Comparison of ENCODE assay signal across 1 cellular context in the genomic region with DNA sequence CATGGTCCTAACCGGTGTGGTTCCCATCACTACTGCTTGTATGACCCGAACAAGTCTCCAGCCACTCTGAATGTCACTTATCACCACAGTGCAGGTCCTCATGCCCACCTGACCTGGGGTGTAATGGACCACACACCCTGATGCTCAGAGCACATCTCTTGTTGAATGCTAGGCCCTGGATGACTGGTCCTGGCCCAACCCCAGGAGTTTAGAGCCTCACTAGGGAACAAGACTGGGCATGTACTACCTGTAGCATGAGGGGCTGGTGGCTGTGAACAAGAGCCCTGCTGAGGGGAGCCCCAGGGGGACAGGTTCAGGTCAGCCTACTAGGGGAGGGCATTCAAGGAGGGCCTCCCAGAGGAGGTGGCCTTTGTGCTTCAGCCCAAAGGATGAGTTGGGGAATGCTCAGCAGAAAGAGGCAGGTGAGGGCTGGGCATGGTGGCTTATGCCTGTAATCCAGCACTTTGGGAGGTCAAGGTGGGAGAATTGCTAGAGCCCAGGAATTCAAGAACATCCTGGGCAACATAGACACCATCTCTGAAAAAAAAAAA.
TF ChIP-seq lines count a peak whose summit lies in the region.

No MANE protein-coding gene starts in this region.

TF ChIP-seq in K562, 482 proteins besides CTCF, POLR2A, EP300 and RAD21 (continued from another document):
- no peak for TF ChIP-seq SFPQ (IDR thresholded peaks at IDR 0.05; ENCODE audit: low read depth, low read length)
- no peak for TF ChIP-seq ZSCAN32 (CRISPR knock-in tag; IDR thresholded peaks at IDR 0.05)
- TF ChIP-seq ZFP36 (IDR thresholded peaks at IDR 0.05; ENCODE audit: low read depth, low read length, partially characterized antibody) = peak; percentile 95
- no peak for TF ChIP-seq FOXP1 (CRISPR knock-in tag; IDR thresholded peaks at IDR 0.05)
- TF ChIP-seq PML (IDR thresholded peaks at IDR 0.05; ENCODE audit: low read length) = no peak
- TF ChIP-seq KLF13 (tag; IDR thresholded peaks at IDR 0.05; ENCODE audit: borderline replicate concordance, low read depth) = no peak
- TF ChIP-seq RBM25 (IDR thresholded peaks at IDR 0.05; ENCODE audit: low read depth, low read length, severe bottlenecking) = peak; percentile 8
- TF ChIP-seq GABPB1 (CRISPR knock-in tag; IDR thresholded peaks at IDR 0.05) = no peak
- TF ChIP-seq FIP1L1 (IDR thresholded peaks at IDR 0.05; ENCODE audit: low read depth, low read length, poor library complexity, severe bottlenecking) = no peak
- no peak for TF ChIP-seq SMARCC2 (IDR thresholded peaks at IDR 0.05; ENCODE audit: low read depth)
- TF ChIP-seq, protein P1, sequence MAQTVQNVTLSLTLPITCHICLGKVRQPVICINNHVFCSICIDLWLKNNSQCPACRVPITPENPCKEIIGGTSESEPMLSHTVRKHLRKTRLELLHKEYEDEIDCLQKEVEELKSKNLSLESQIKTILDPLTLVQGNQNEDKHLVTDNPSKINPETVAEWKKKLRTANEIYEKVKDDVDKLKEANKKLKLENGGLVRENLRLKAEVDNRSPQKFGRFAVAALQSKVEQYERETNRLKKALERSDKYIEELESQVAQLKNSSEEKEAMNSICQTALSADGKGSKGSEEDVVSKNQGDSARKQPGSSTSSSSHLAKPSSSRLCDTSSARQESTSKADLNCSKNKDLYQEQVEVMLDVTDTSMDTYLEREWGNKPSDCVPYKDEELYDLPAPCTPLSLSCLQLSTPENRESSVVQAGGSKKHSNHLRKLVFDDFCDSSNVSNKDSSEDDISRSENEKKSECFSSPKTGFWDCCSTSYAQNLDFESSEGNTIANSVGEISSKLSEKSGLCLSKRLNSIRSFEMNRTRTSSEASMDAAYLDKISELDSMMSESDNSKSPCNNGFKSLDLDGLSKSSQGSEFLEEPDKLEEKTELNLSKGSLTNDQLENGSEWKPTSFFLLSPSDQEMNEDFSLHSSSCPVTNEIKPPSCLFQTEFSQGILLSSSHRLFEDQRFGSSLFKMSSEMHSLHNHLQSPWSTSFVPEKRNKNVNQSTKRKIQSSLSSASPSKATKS (CRISPR knock-in tag; IDR thresholded peaks at IDR 0.05) = no peak
- no peak for TF ChIP-seq TFAM (CRISPR knock-in tag; conservative IDR thresholded peaks at IDR 0.05)
- no peak for TF ChIP-seq TCF7L2 (IDR thresholded peaks at IDR 0.05; ENCODE audit: low read depth, low read length)
- no peak for TF ChIP-seq CREM (IDR thresholded peaks at IDR 0.05; ENCODE audit: low read depth)
- no peak for TF ChIP-seq HMBOX1 (IDR thresholded peaks at IDR 0.05)
- 0 out of 2 replicates have a peak, but pooled peaks have one; percentile 9 for TF ChIP-seq PTBP1 (IDR thresholded peaks at IDR 0.05; ENCODE audit: low read depth, low read length)
- no peak for TF ChIP-seq ZNF592 (IDR thresholded peaks at IDR 0.05)
- TF ChIP-seq SAFB (IDR thresholded peaks at IDR 0.05; ENCODE audit: borderline replicate concordance, low read depth, low read length) = no peak
- no peak for TF ChIP-seq FOXJ2 (tag; IDR thresholded peaks at IDR 0.05)
- TF ChIP-seq, protein P2, sequence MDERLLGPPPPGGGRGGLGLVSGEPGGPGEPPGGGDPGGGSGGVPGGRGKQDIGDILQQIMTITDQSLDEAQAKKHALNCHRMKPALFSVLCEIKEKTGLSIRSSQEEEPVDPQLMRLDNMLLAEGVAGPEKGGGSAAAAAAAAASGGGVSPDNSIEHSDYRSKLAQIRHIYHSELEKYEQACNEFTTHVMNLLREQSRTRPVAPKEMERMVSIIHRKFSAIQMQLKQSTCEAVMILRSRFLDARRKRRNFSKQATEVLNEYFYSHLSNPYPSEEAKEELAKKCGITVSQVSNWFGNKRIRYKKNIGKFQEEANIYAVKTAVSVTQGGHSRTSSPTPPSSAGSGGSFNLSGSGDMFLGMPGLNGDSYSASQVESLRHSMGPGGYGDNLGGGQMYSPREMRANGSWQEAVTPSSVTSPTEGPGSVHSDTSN (CRISPR knock-in tag; IDR thresholded peaks at IDR 0.05; ENCODE audit: low read depth) = no peak
- TF ChIP-seq, protein P2 (tag; conservative IDR thresholded peaks at IDR 0.05; ENCODE audit: low read depth) = no peak
- TF ChIP-seq ZNF436 (CRISPR knock-in tag; IDR thresholded peaks at IDR 0.05) = peak; percentile 50; the same call in 1 of the 2 replicates
- no peak for TF ChIP-seq TEAD2 (tag; IDR thresholded peaks at IDR 0.05)
- no peak for TF ChIP-seq MTF1 (CRISPR knock-in tag; IDR thresholded peaks at IDR 0.05; ENCODE audit: borderline replicate concordance)
TF ChIP-seq in K562: peak in this region for 4.
